ENCODE assay signal across 8 cellular contexts in the genomic region with DNA sequence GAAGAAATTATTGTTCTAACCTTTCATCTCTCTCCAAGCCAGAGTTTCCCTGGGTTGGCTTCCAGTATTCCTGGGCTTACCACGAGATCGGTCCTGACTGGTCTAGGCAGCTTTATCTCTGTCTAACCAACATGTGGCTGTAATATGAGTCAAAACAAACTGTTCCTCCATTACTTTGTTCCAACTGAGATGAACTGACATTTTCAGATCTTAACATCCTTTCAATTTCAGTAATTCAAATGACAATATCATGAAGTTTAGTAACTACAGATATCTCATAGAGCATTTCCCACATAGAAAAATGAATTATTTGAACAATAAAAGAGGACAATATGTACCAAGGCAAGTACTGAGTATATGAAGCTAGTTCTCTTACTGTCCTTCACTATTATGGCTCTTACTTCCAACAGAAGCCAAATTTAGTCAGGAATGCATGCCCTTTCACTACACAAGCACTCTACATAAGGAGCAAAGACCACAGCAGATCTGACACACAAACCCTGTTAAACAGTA. TPM values are rescaled to one million over a fixed set of nuclear protein-coding genes. Genes with fewer than 3 reads are reported as not detected.
DNase-seq lines count a peak whose midpoint lies in the region; ATAC-seq and TF ChIP-seq lines count a peak whose summit lies in the region.

No MANE protein-coding gene starts in this region.

- in situ Hi-C loops in SK-MEL-5 (cut with HindIII; ENCODE audit: low pct_unique_long_range_greater_than_20kb, low sequenced_read_pairs), result no loop called here

- intact Hi-C loops in Calu3 (cut with micrococcal nuclease; ENCODE audit: unreplicated experiment), result no loop called here

- CTCF ChIA-PET in Calu3 (lab: Charles Lee), result no interaction called here

- no peak for TF ChIP-seq CTCF in Calu3 (IDR thresholded peaks at IDR 0.05; ENCODE audit: unreplicated experiment)

- no peaks in the 10 kb centered on the region for H3K9me3 Mint-ChIP-seq in stimulated activated naive CD8-positive, alpha-beta T cell treated with anti-CD3 and anti-CD28 coated beads, Interleukin-15, amount 100 ng/mL, for 72 hours
- H3K9me3 Mint-ChIP-seq in Calu3 (ENCODE audit: low read depth, unreplicated experiment), result no peaks in the 10 kb centered on the region

- peaks cover 5% of the 10 kb centered on the region for H3K36me3 Mint-ChIP-seq in Calu3 (ENCODE audit: insufficient read depth, unreplicated experiment)

- DNase-seq in NCI-H345 (lab: John Stamatoyannopoulos, UW) (peak; percentile 3), NCI-H345 treated with DMSO at 0.1 percent for 48 hours (lab: John Stamatoyannopoulos, UW; ENCODE audit: unreplicated experiment) (no peak), SK-MEL-5 (ENCODE audit: low read depth, low spot score) (peak; percentile 48), foreskin melanocyte (peak; percentile 61), MV-4-11 (lab: John Stamatoyannopoulos, UW) (no peak), Calu3 (no peak)
- no peak for DNase-seq in stimulated activated naive CD8-positive, alpha-beta T cell treated with anti-CD3 and anti-CD28 coated beads, Interleukin-15, amount 100 ng/mL, for 72 hours
- no peak for DNase-seq in stimulated activated naive CD4-positive, alpha-beta T cell (lab: John Stamatoyannopoulos, UW)

- peak; percentile 55 for ATAC-seq in stimulated activated naive CD8-positive, alpha-beta T cell treated with anti-CD3 and anti-CD28 coated beads, Interleukin-15, amount 100 ng/mL, for 72 hours

- no peak overlapping the region for H3K27ac Mint-ChIP-seq in stimulated activated naive CD8-positive, alpha-beta T cell treated with anti-CD3 and anti-CD28 coated beads, Interleukin-15, amount 100 ng/mL, for 72 hours
- H3K27ac Mint-ChIP-seq in Calu3 (ENCODE audit: unreplicated experiment), result no peak overlapping the region

- peak overlapping the region in 1 of 2 donors; percentile 9 for H3K4me3 Mint-ChIP-seq in stimulated activated naive CD8-positive, alpha-beta T cell treated with anti-CD3 and anti-CD28 coated beads, Interleukin-15, amount 100 ng/mL, for 72 hours
- no peak overlapping the region for H3K4me3 Mint-ChIP-seq in Calu3 (ENCODE audit: low read depth, unreplicated experiment)

- no peaks in the 10 kb centered on the region for H3K27me3 Mint-ChIP-seq in stimulated activated naive CD8-positive, alpha-beta T cell treated with anti-CD3 and anti-CD28 coated beads, Interleukin-15, amount 100 ng/mL, for 72 hours
- H3K27me3 Mint-ChIP-seq in Calu3 (ENCODE audit: unreplicated experiment), result no peaks in the 10 kb centered on the region

- H3K4me1 Mint-ChIP-seq in stimulated activated naive CD8-positive, alpha-beta T cell treated with anti-CD3 and anti-CD28 coated beads, Interleukin-15, amount 100 ng/mL, for 72 hours, result peaks cover 31% of the 10 kb centered on the region
- no peaks in the 10 kb centered on the region for H3K4me1 Mint-ChIP-seq in Calu3 (ENCODE audit: low read depth, unreplicated experiment)

- BruUV-seq in Calu3 (replicated peaks; lab: Mats Ljungman, UMichigan), result no TSS peak

RNA-seq across cellular contexts. Expression of gene SLC25A12, which starts 15.5 kb away (rescaled TPM):
- 28.2 and 28.9 TPM in 2 replicates for total RNA-seq in SK-MEL-5 (2014; rRNA removed; shearing (Covaris generic))
- 22.7 and 35.8 TPM in 2 replicates for polyA plus RNA-seq in SK-MEL-5 (2015; cell fraction: cytosol; rRNA removed)
- polyA plus RNA-seq in SK-MEL-5 (2015; cell fraction: nucleus; rRNA removed), result 60.2 and 73.1 TPM in 2 replicates
- 11.9 and 17.8 TPM in 2 replicates for total RNA-seq in Calu3 (2022)

RNA-seq across cellular contexts. Expression of gene HAT1, which starts 43.7 kb away (rescaled TPM):
- 46.4 and 54.0 TPM in 2 replicates for total RNA-seq in SK-MEL-5 (2014; rRNA removed; shearing (Covaris generic))
- polyA plus RNA-seq in SK-MEL-5 (2015; cell fraction: cytosol; rRNA removed), result 57.9 and 61.2 TPM in 2 replicates
- polyA plus RNA-seq in SK-MEL-5 (2015; cell fraction: nucleus; rRNA removed), result 27.3 and 39.4 TPM in 2 replicates
- 58.2 and 64.3 TPM in 2 replicates for total RNA-seq in Calu3 (2022)

Comparison
In these comparisons a context has a peak if more than half of its experiments do, and no peak if none do; other contexts are left out.
1. DNase-seq: peak in NCI-H345 (single experiment), SK-MEL-5 (single experiment) and foreskin melanocyte (single experiment); none in NCI-H345 treated with DMSO at 0.1 percent for 48 hours (single experiment), stimulated activated naive CD8-positive, alpha-beta T cell treated with anti-CD3 and anti-CD28 coated beads, Interleukin-15, amount 100 ng/mL, for 72 hours (0 of 2), stimulated activated naive CD4-positive, alpha-beta T cell (0 of 6), MV-4-11 (single experiment) and Calu3 (single experiment).